2 cellular contexts compared by ENCODE assay signal in the genomic region with DNA sequence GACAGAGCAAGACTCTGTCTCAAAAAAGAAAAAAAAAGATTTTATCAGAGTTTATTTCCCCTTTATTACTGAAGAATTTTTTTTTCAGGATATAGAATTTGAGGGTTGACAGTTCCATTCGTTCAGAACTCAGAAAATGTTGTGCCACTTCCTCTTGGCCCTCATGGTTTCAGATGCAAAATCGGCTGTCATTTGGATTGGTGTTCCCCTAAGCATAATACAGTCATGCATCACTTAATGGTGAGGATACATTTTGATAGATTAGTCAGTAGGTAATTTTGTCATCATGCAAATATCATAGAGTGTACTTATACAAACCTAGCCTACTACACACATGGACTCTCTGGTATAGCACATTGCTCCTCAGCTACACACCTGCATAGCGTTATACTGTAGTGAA.
TF ChIP-seq lines count a peak whose summit lies in the region.

No MANE protein-coding gene starts in this region.

TF ChIP-seq in HEK293, 187 proteins besides CTCF, POLR2A, EP300 and RAD21 (continued from another document):
- TF ChIP-seq ZNF549 (tag by site-specific recombination; IDR thresholded peaks at IDR 0.05) (0 out of 2 replicates have a peak, but pooled peaks have one; percentile 55), ZNF404 (tag by site-specific recombination; IDR thresholded peaks at IDR 0.05) (no peak), GLIS1 (tag by site-specific recombination; IDR thresholded peaks at IDR 0.05) (no peak), ZNF114 (tag by site-specific recombination; IDR thresholded peaks at IDR 0.05) (no peak)
- TF ChIP-seq, protein P1, sequence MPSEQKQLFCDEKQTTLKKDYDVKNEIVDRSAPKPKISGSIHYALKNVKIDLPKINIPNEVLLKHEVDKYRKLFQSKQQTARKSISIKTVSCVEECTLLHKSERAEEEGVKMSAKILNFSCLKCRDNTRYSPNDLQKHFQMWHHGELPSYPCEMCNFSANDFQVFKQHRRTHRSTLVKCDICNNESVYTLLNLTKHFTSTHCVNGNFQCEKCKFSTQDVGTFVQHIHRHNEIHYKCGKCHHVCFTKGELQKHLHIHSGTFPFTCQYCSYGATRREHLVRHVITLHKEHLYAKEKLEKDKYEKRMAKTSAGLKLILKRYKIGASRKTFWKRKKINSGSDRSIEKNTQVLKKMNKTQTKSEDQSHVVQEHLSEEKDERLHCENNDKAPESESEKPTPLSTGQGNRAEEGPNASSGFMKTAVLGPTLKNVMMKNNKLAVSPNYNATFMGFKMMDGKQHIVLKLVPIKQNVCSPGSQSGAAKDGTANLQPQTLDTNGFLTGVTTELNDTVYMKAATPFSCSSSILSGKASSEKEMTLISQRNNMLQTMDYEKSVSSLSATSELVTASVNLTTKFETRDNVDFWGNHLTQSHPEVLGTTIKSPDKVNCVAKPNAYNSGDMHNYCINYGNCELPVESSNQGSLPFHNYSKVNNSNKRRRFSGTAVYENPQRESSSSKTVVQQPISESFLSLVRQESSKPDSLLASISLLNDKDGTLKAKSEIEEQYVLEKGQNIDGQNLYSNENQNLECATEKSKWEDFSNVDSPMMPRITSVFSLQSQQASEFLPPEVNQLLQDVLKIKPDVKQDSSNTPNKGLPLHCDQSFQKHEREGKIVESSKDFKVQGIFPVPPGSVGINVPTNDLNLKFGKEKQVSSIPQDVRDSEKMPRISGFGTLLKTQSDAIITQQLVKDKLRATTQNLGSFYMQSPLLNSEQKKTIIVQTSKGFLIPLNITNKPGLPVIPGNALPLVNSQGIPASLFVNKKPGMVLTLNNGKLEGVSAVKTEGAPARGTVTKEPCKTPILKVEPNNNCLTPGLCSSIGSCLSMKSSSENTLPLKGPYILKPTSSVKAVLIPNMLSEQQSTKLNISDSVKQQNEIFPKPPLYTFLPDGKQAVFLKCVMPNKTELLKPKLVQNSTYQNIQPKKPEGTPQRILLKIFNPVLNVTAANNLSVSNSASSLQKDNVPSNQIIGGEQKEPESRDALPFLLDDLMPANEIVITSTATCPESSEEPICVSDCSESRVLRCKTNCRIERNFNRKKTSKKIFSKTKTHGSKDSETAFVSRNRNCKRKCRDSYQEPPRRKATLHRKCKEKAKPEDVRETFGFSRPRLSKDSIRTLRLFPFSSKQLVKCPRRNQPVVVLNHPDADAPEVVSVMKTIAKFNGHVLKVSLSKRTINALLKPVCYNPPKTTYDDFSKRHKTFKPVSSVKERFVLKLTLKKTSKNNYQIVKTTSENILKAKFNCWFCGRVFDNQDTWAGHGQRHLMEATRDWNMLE (tag by site-specific recombination; conservative IDR thresholded peaks at IDR 0.05; ENCODE audit: low read depth): no peak
TF ChIP-seq in HEK293: peak in this region for 2.

TF ChIP-seq in K562, 482 proteins besides CTCF, POLR2A, EP300 and RAD21 (continued from another document):
- TF ChIP-seq, protein P2, sequence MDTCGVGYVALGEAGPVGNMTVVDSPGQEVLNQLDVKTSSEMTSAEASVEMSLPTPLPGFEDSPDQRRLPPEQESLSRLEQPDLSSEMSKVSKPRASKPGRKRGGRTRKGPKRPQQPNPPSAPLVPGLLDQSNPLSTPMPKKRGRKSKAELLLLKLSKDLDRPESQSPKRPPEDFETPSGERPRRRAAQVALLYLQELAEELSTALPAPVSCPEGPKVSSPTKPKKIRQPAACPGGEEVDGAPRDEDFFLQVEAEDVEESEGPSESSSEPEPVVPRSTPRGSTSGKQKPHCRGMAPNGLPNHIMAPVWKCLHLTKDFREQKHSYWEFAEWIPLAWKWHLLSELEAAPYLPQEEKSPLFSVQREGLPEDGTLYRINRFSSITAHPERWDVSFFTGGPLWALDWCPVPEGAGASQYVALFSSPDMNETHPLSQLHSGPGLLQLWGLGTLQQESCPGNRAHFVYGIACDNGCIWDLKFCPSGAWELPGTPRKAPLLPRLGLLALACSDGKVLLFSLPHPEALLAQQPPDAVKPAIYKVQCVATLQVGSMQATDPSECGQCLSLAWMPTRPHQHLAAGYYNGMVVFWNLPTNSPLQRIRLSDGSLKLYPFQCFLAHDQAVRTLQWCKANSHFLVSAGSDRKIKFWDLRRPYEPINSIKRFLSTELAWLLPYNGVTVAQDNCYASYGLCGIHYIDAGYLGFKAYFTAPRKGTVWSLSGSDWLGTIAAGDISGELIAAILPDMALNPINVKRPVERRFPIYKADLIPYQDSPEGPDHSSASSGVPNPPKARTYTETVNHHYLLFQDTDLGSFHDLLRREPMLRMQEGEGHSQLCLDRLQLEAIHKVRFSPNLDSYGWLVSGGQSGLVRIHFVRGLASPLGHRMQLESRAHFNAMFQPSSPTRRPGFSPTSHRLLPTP (IDR thresholded peaks at IDR 0.05; ENCODE audit: borderline replicate concordance, extremely low read depth, insufficient read length): no peak
- peak; percentile 25; the same call in 1 of the 2 replicates for TF ChIP-seq SPI1 (IDR thresholded peaks at IDR 0.05; ENCODE audit: borderline replicate concordance, low read depth, low read length)
- peak; percentile 70; the same call in 1 of the 2 replicates for TF ChIP-seq TRIM28 (IDR thresholded peaks at IDR 0.05)
- TF ChIP-seq CBX5 (IDR thresholded peaks at IDR 0.05; ENCODE audit: borderline replicate concordance, low read depth): 0 out of 2 replicates have a peak, but pooled peaks have one; percentile 72
- TF ChIP-seq CBX3 (IDR thresholded peaks at IDR 0.05; ENCODE audit: borderline replicate concordance in 1 of 2, low read length in 2 of 2): peak in 1 of 2 experiments; percentile 85; a peak in 2 of 3 replicates
TF ChIP-seq in K562: peak in this region for 4.
